1 cellular context compared by ENCODE assay signal in the genomic region with DNA sequence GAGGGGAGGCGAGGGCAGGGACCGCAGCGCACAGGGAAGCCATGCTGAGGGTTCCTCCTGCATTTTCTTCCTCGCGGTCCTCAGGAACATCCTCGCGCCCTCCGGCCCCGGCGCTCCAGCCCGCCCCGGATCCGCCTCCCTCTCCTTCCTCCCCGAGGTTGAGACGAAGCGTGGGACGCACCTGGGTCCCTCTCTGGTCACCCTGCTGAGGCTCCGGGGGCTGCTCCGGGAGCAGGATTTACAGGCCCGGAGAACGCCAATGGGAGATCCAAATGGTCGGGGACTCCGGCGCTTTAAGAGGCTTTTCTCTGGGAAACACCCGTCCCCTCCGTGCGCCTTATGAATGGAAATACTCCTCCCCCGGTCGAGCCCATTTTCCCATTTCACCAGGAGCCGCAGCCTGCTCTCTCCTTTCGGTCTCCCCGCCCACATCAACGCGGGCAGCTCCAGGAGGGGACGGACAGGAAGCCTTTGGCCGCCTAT.
A peak's percentile ranks its signal among the peaks of the same experiment; 100 is the strongest.
TF ChIP-seq lines count a peak whose summit lies in the region.

No MANE protein-coding gene starts in this region.

TF ChIP-seq in WTC11, 78 proteins besides CTCF, POLR2A, EP300 and RAD21 (continued from another document):
- TF ChIP-seq, protein P1, sequence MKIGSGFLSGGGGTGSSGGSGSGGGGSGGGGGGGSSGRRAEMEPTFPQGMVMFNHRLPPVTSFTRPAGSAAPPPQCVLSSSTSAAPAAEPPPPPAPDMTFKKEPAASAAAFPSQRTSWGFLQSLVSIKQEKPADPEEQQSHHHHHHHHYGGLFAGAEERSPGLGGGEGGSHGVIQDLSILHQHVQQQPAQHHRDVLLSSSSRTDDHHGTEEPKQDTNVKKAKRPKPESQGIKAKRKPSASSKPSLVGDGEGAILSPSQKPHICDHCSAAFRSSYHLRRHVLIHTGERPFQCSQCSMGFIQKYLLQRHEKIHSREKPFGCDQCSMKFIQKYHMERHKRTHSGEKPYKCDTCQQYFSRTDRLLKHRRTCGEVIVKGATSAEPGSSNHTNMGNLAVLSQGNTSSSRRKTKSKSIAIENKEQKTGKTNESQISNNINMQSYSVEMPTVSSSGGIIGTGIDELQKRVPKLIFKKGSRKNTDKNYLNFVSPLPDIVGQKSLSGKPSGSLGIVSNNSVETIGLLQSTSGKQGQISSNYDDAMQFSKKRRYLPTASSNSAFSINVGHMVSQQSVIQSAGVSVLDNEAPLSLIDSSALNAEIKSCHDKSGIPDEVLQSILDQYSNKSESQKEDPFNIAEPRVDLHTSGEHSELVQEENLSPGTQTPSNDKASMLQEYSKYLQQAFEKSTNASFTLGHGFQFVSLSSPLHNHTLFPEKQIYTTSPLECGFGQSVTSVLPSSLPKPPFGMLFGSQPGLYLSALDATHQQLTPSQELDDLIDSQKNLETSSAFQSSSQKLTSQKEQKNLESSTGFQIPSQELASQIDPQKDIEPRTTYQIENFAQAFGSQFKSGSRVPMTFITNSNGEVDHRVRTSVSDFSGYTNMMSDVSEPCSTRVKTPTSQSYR (CRISPR knock-in tag; IDR thresholded peaks at IDR 0.05): peak; percentile 37; the same call in 1 of the 2 replicates
- TF ChIP-seq ZNF263 (CRISPR knock-in tag; IDR thresholded peaks at IDR 0.05; ENCODE audit: low read depth): peak; percentile 86
